25 cellular contexts compared by ENCODE assay signal in genomic region chr10:125095776-125096175, GRCh38.
DNase-seq lines count a peak whose midpoint lies in the region; ATAC-seq, FAIRE-seq and TF ChIP-seq lines count a peak whose summit lies in the region.
"Had no signal": no experiment of that assay in that cellular context is flagged by ENCODE, and none has a peak within 500 bp of the region (broad histone marks: within the 10 kb centered on the region; RNA-seq: fewer than 3 reads in every experiment).

No MANE protein-coding gene starts in this region.

- H3K79me2 ChIP-seq in mammary epithelial cell (ENCODE audit: insufficient read depth, low read length) (peaks cover 97% of the 10 kb centered on the region), keratinocyte (ENCODE audit: control insufficient read depth, insufficient read depth, low read length) (peaks cover 96% of the 10 kb centered on the region)

- no peaks in the 10 kb centered on the region for H3K36me3 ChIP-seq in mammary epithelial cell (ENCODE audit: insufficient read depth, low read length)
- peaks cover 23 to 27% of the 10 kb centered on the region in 2 experiments for H3K36me3 ChIP-seq in keratinocyte (ENCODE audit: control insufficient read depth in 2 of 2, extremely low read depth in 1 of 2, insufficient read depth in 2 of 2, low read length in 2 of 2)
- no peaks in the 10 kb centered on the region for H3K36me3 ChIP-seq in sigmoid colon
- H3K36me3 ChIP-seq: brain microvascular endothelial cell had no signal

- FAIRE-seq in keratinocyte (lab: Jason Lieb, UNC) = no peak
- FAIRE-seq: G401.6 had no signal

- DNase-seq in CD14-positive monocyte (ENCODE audit: low spot score) (no peak), mammary epithelial cell (no peak), keratinocyte (ENCODE audit: low read depth, low spot score) (no peak), sigmoid colon (peak; percentile 55), NCI-H2196 treated with DMSO at 0.1 percent for 48 hours (lab: John Stamatoyannopoulos, UW; ENCODE audit: unreplicated experiment) (no peak), 8988T (no peak), GM19240 (ENCODE audit: insufficient read length, low spot score) (no peak)
- DNase-seq: ACHN; activated CD4-positive, alpha-beta T cell treated with anti-CD3 and anti-CD28 coated beads for 48 hours; activated naive CD8-positive, alpha-beta T cell treated with anti-CD3 and anti-CD28 coated beads, Interleukin-2, amount 50 U/mL, for 24 hours; brain microvascular endothelial cell; CD4-positive, CD25-positive, alpha-beta regulatory T cell; DMS 273 treated with DMSO at 0.1 percent for 48 hours; foreskin fibroblast; NCI-H1105; NCI-H2081 treated with DMSO at 0.1 percent for 48 hours; NCI-H510A treated with DMSO at 0.1 percent for 48 hours had no signal

- ATAC-seq in GM18868 (IDR thresholded peaks at IDR 0.05; ENCODE audit: unreplicated experiment) = no peak
- ATAC-seq: activated naive CD8-positive, alpha-beta T cell treated with anti-CD3 and anti-CD28 coated beads, Interleukin-2, amount 50 U/mL, for 24 hours; activated T-helper 17 cell treated with anti-CD3 and anti-CD28 coated beads, Interleukin-2, amount 50 U/mL, for 72 hours; naive thymus-derived CD8-positive, alpha-beta T cell had no signal

- H3K4me1 ChIP-seq in mammary epithelial cell (ENCODE audit: insufficient read depth, low read length) (peaks cover 19% of the 10 kb centered on the region), keratinocyte (ENCODE audit: control insufficient read depth, extremely low read depth, insufficient read depth, low read length) (no peaks in the 10 kb centered on the region), sigmoid colon (peaks cover 0 to 63% (median 48%) of the 10 kb centered on the region in 4 donors)

- H3K27me3 ChIP-seq in mammary epithelial cell (ENCODE audit: insufficient read depth, low read length) (no peaks in the 10 kb centered on the region), keratinocyte (ENCODE audit: control insufficient read depth, extremely low read depth, insufficient read depth, low read length) (no peaks in the 10 kb centered on the region), sigmoid colon (no peaks in the 10 kb centered on the region)
- H3K27me3 ChIP-seq: brain microvascular endothelial cell, Peyer's patch had no signal

- 25% methylated on average over 5 of the region's 5 CpGs for WGBS in mammary epithelial cell (ENCODE audit: low coverage, missing lambda C conversion rate)
- WGBS in sigmoid colon, 2 donors = 72 to 81% methylated on average over 5 of the region's 5 CpGs

- H3K4me1 Mint-ChIP-seq in CD14-positive monocyte = peaks cover 34% of the 10 kb centered on the region
- H3K4me1 Mint-ChIP-seq: activated T-helper 17 cell treated with anti-CD3 and anti-CD28 coated beads, Interleukin-2, amount 50 U/mL, for 72 hours; CD4-positive, CD25-positive, alpha-beta regulatory T cell; memory B cell had no signal

- H3K4me3 Mint-ChIP-seq in CD14-positive monocyte = no peak overlapping the region
- H3K4me3 Mint-ChIP-seq: activated naive CD8-positive, alpha-beta T cell treated with anti-CD3 and anti-CD28 coated beads, Interleukin-2, amount 50 U/mL, for 24 hours; activated T-helper 17 cell treated with anti-CD3 and anti-CD28 coated beads, Interleukin-2, amount 50 U/mL, for 72 hours; CD4-positive, CD25-positive, alpha-beta regulatory T cell; memory B cell; naive thymus-derived CD8-positive, alpha-beta T cell; T-helper 1 cell treated with Interleukin-12 subunit alpha and Interleukin-12 subunit beta and Interleukin-4 antibody, amounts not matched to agents 30 μg/mL and 1 μg/mL, for 36 hours had no signal

- H3K9ac ChIP-seq in mammary epithelial cell (ENCODE audit: insufficient read depth, low read length) (peak overlapping the region; percentile 57), keratinocyte (ENCODE audit: control insufficient read depth, extremely low read depth, insufficient read depth, low read length) (no peak overlapping the region)

- H3K27me3 Mint-ChIP-seq in CD14-positive monocyte (ENCODE audit: low read depth in 3 of 3) = peaks cover 0 to 2% (median 0%) of the 10 kb centered on the region in 3 donors
- H3K27me3 Mint-ChIP-seq: activated naive CD8-positive, alpha-beta T cell treated with anti-CD3 and anti-CD28 coated beads, Interleukin-2, amount 50 U/mL, for 24 hours; CD4-positive, CD25-positive, alpha-beta regulatory T cell had no signal

- no peaks in the 10 kb centered on the region for H3K9me3 ChIP-seq in mammary epithelial cell (replicated peaks; ENCODE audit: insufficient read depth, low read length)
- H3K9me3 ChIP-seq in keratinocyte (ENCODE audit: control insufficient read depth, low read depth, low read length) = no peaks in the 10 kb centered on the region
- no peaks in the 10 kb centered on the region for H3K9me3 ChIP-seq in sigmoid colon
- H3K9me3 ChIP-seq: Peyer's patch had no signal

- dilution Hi-C loops in mammary epithelial cell (cut with HindIII; ENCODE audit: low sequenced_read_pairs) (no loop called here), keratinocyte (cut with MboI; ENCODE audit: extremely low pct_ligation_motif_present, low sequenced_read_pairs) (no loop called here)

- peak overlapping the region in 6 of 7 donors; percentile 46 to 85 (median 62) for H3K27ac Mint-ChIP-seq in CD14-positive monocyte
- H3K27ac Mint-ChIP-seq: activated naive CD8-positive, alpha-beta T cell treated with anti-CD3 and anti-CD28 coated beads, Interleukin-2, amount 50 U/mL, for 24 hours; activated T-helper 17 cell treated with anti-CD3 and anti-CD28 coated beads, Interleukin-2, amount 50 U/mL, for 72 hours; CD4-positive, CD25-positive, alpha-beta regulatory T cell; memory B cell; naive thymus-derived CD8-positive, alpha-beta T cell; T-helper 1 cell treated with Interleukin-12 subunit alpha and Interleukin-12 subunit beta and Interleukin-4 antibody, amounts not matched to agents 30 μg/mL and 1 μg/mL, for 36 hours had no signal

- no peak for TF ChIP-seq CTCF in CD14-positive monocyte (IDR thresholded peaks at IDR 0.05)
- TF ChIP-seq CTCF in mammary epithelial cell (conservative IDR thresholded peaks at IDR 0.05 in 1 of 2, IDR thresholded peaks at IDR 0.05 in 1 of 2; ENCODE audit: extremely low read depth in 1 of 2, insufficient read depth in 1 of 2, low read depth in 1 of 2, low read length in 2 of 2) = no peak
- TF ChIP-seq CTCF in keratinocyte (optimal IDR thresholded peaks at IDR 0.05 in 1 of 3, IDR thresholded peaks at IDR 0.05 in 1 of 3, conservative IDR thresholded peaks at IDR 0.05 in 1 of 3; ENCODE audit: extremely low read depth in 1 of 3, insufficient read depth in 2 of 3, low read length in 3 of 3) = no peak
- no peak for TF ChIP-seq CTCF in sigmoid colon (IDR thresholded peaks at IDR 0.05)

- TF ChIP-seq POLR2A in sigmoid colon (IDR thresholded peaks at IDR 0.05) = no peak

- peaks cover 4% of the 10 kb centered on the region for H4K20me1 ChIP-seq in mammary epithelial cell (ENCODE audit: insufficient read depth, low read length)
- peaks cover 32% of the 10 kb centered on the region for H4K20me1 ChIP-seq in keratinocyte (ENCODE audit: control insufficient read depth, extremely low read depth, insufficient read depth, low read length)

- no TSS peak for BruUV-seq in mammary epithelial cell (replicated peaks; lab: Mats Ljungman, UMichigan)

- no peak for TF ChIP-seq EP300 in sigmoid colon (IDR thresholded peaks at IDR 0.05)

- H3K27ac ChIP-seq in mammary epithelial cell (ENCODE audit: insufficient read depth, low read depth, low read length) (peak overlapping the region; percentile 86), keratinocyte (ENCODE audit: control insufficient read depth, insufficient read depth, low read length) (peak overlapping the region; percentile 19), sigmoid colon (peak overlapping the region in 2 of 4 donors; percentile 68 to 83)
- H3K27ac ChIP-seq: brain microvascular endothelial cell, coronary artery had no signal

- H3K4me2 ChIP-seq in mammary epithelial cell (ENCODE audit: insufficient read depth, low read depth, low read length) = peak overlapping the region; percentile 48
- no peak overlapping the region for H3K4me2 ChIP-seq in keratinocyte (ENCODE audit: control insufficient read depth, extremely low read depth, insufficient read depth, low read depth, low read length)

- CTCF ChIA-PET in mammary epithelial cell (lab: Charles Lee; ENCODE audit: low non-redundant PET) = no interaction called here

- intact Hi-C loops in CD14-positive monocyte (cut with micrococcal nuclease) = no loop called here
- intact Hi-C loops in mammary epithelial cell (cut with micrococcal nuclease) = no loop called here
- intact Hi-C loops in sigmoid colon (cut with DNase I) = no loop called here

- no peaks in the 10 kb centered on the region for H3K9me1 ChIP-seq in keratinocyte (ENCODE audit: control insufficient read depth, extremely low read depth, insufficient read depth, low read length)

- H3K4me3 ChIP-seq in mammary epithelial cell (replicated peaks in 1 of 3; ENCODE audit: insufficient read depth in 1 of 3, low read depth in 2 of 3, low read length in 3 of 3) (no peak overlapping the region), keratinocyte (ENCODE audit: control insufficient read depth in 2 of 3, extremely low read depth in 1 of 3, insufficient read depth in 2 of 3, low read depth in 1 of 3, low read length in 3 of 3) (no peak overlapping the region), sigmoid colon (no peak overlapping the region)
- H3K4me3 ChIP-seq: coronary artery, Peyer's patch had no signal

- H2AFZ ChIP-seq in mammary epithelial cell (ENCODE audit: low read depth, low read length) (no peak overlapping the region), keratinocyte (ENCODE audit: control insufficient read depth, low read length) (no peak overlapping the region)

- no peaks in the 10 kb centered on the region for H3K9me3 Mint-ChIP-seq in CD14-positive monocyte
- H3K9me3 Mint-ChIP-seq: activated naive CD8-positive, alpha-beta T cell treated with anti-CD3 and anti-CD28 coated beads, Interleukin-2, amount 50 U/mL, for 24 hours; activated T-helper 17 cell treated with anti-CD3 and anti-CD28 coated beads, Interleukin-2, amount 50 U/mL, for 72 hours; CD4-positive, CD25-positive, alpha-beta regulatory T cell; memory B cell; naive thymus-derived CD8-positive, alpha-beta T cell; T-helper 1 cell treated with Interleukin-12 subunit alpha and Interleukin-12 subunit beta and Interleukin-4 antibody, amounts not matched to agents 30 μg/mL and 1 μg/mL, for 36 hours had no signal

- peaks cover 7 to 49% of the 10 kb centered on the region in 2 donors for H3K36me3 Mint-ChIP-seq in CD14-positive monocyte
- H3K36me3 Mint-ChIP-seq: CD4-positive, CD25-positive, alpha-beta regulatory T cell; memory B cell; naive thymus-derived CD8-positive, alpha-beta T cell had no signal

- in situ Hi-C loops in mammary epithelial cell (cut with MboI; ENCODE audit: low sequenced_read_pairs in 2 of 2) = no loop called here
